In genomic region chr5:27325513-27325912, GRCh38 we compare ENCODE assay signal across 24 cellular contexts.
DNase-seq lines count a peak whose midpoint lies in the region; ATAC-seq, FAIRE-seq and TF ChIP-seq lines count a peak whose summit lies in the region.
"Had no signal": no experiment of that assay in that cellular context is flagged by ENCODE, and none has a peak within 500 bp of the region (broad histone marks: within the 10 kb centered on the region; RNA-seq: fewer than 3 reads in every experiment).

No MANE protein-coding gene starts in this region.

- no peak overlapping the region for H3K9ac ChIP-seq in astrocyte (ENCODE audit: low read length)
- H3K9ac ChIP-seq in HepG2 (ENCODE audit: insufficient read depth, low read depth, low read length) = no peak overlapping the region

- H3K27me3 ChIP-seq in astrocyte (ENCODE audit: insufficient read depth, low read length) (no peaks in the 10 kb centered on the region), osteoblast (ENCODE audit: insufficient read depth, low read length) (no peaks in the 10 kb centered on the region), HepG2 (ENCODE audit: control insufficient read depth in 1 of 2, insufficient read depth in 2 of 2, low read length in 2 of 2) (no peaks in the 10 kb centered on the region)
- H3K27me3 ChIP-seq in CD4-positive, alpha-beta T cell (ENCODE audit: control insufficient read depth, insufficient read depth, low read length) = no peaks in the 10 kb centered on the region

- no peak for TF ChIP-seq EP300 in HepG2 (IDR thresholded peaks at IDR 0.05; ENCODE audit: low read depth in 2 of 2, low read length in 2 of 2)
- no peak for TF ChIP-seq EP300 in HepG2 (CRISPR knock-in tag; IDR thresholded peaks at IDR 0.05; ENCODE audit: borderline replicate concordance)

- no peak for TF ChIP-seq RAD21 in HepG2 (CRISPR knock-in tag; IDR thresholded peaks at IDR 0.05)

- H4K20me1 ChIP-seq in astrocyte (ENCODE audit: insufficient read depth, low read length) (no peaks in the 10 kb centered on the region), osteoblast (ENCODE audit: insufficient read depth, low read length) (no peaks in the 10 kb centered on the region), HepG2 (ENCODE audit: insufficient read depth, low read length) (no peaks in the 10 kb centered on the region)

- no peaks in the 10 kb centered on the region for H3K27me3 Mint-ChIP-seq in astrocyte (ENCODE audit: low read depth, unreplicated experiment)
- H3K27me3 Mint-ChIP-seq in CD4-positive, alpha-beta T cell = no peaks in the 10 kb centered on the region
- H3K27me3 Mint-ChIP-seq: activated T-helper 17 cell treated with anti-CD3 and anti-CD28 coated beads, Interleukin-2, amount 50 U/mL, for 72 hours; CD4-positive, alpha-beta memory T cell; naive B cell had no signal

- TF ChIP-seq CTCF in NB4 (IDR thresholded peaks at IDR 0.05; ENCODE audit: low read depth, low read length) = no peak
- no peak for TF ChIP-seq CTCF in astrocyte (IDR thresholded peaks at IDR 0.05; ENCODE audit: insufficient read depth, low read depth, low read length)
- TF ChIP-seq CTCF in osteoblast (IDR thresholded peaks at IDR 0.05; ENCODE audit: extremely low read depth, low read depth, low read length) = no peak
- TF ChIP-seq CTCF in CD4-positive, alpha-beta T cell (IDR thresholded peaks at IDR 0.05) = no peak
- no peak for TF ChIP-seq CTCF in HepG2 (CRISPR knock-in tag; IDR thresholded peaks at IDR 0.05)

- H3K4me2 ChIP-seq in astrocyte (ENCODE audit: low read length) = no peak overlapping the region
- no peak overlapping the region for H3K4me2 ChIP-seq in osteoblast (ENCODE audit: insufficient read depth, low read length)
- no peak overlapping the region for H3K4me2 ChIP-seq in HepG2 (ENCODE audit: low read depth, low read length)

- in situ Hi-C loops in HepG2 (cut with HindIII; ENCODE audit: extremely low pct_ligation_motif_present, low pct_unique_long_range_greater_than_20kb) = no loop called here

- H3K4me1 ChIP-seq in astrocyte (ENCODE audit: insufficient read depth, low read length) (no peaks in the 10 kb centered on the region), osteoblast (ENCODE audit: insufficient read depth, low read length) (no peaks in the 10 kb centered on the region), HepG2 (ENCODE audit: insufficient read depth, low read length) (no peaks in the 10 kb centered on the region)

- H3K36me3 Mint-ChIP-seq in astrocyte (ENCODE audit: low read depth, unreplicated experiment) = no peaks in the 10 kb centered on the region
- H3K36me3 Mint-ChIP-seq in CD4-positive, alpha-beta T cell (ENCODE audit: low read depth) = no peaks in the 10 kb centered on the region
- H3K36me3 Mint-ChIP-seq: activated naive CD4-positive, alpha-beta T cell treated with anti-CD3 and anti-CD28 coated beads, Interleukin-2, amount 50 U/mL, for 72 hours; CD4-positive, alpha-beta memory T cell; naive B cell; type B pancreatic cell had no signal

- DNase-seq in SIG-M5 treated with dmso at 0.1 percent for 504 hours (lab: John Stamatoyannopoulos, UW; ENCODE audit: unreplicated experiment) (peak; percentile 8), SIG-M5 (lab: John Stamatoyannopoulos, UW) (no peak), NB4 (ENCODE audit: low read depth) (peak; percentile 2), astrocyte (ENCODE audit: low read depth) (peak; percentile 42), osteoblast (ENCODE audit: insufficient read length, low spot score, missing footprints) (peak; percentile 31), Kasumi-1 (lab: John Stamatoyannopoulos, UW) (no peak), HepG2 (ENCODE audit: low spot score) (no peak)
- DNase-seq in CD4-positive, alpha-beta T cell = no peak
- DNase-seq: CD4-positive, alpha-beta memory T cell; DMS153; foreskin fibroblast; GDM1; naive B cell; NCI-H1417 treated with DMSO at 0.1 percent for 48 hours; NCI-H446 treated with DMSO at 0.1 percent for 48 hours; nucleus accumbens; small intestine; stimulated activated CD4-positive, alpha-beta T cell treated with anti-CD3 and anti-CD28 coated beads, Interleukin-1b, Interleukin-23, amount 100 ng/mL, for 48 hours; T-helper 2 cell had no signal

- no peak overlapping the region for H3K4me3 ChIP-seq in NB4 (ENCODE audit: low read depth, low read length)
- H3K4me3 ChIP-seq in astrocyte (ENCODE audit: insufficient read depth, low read depth, low read length) = no peak overlapping the region
- no peak overlapping the region for H3K4me3 ChIP-seq in osteoblast (ENCODE audit: insufficient read depth, low read length)
- H3K4me3 ChIP-seq in HepG2 (replicated peaks in 1 of 3; ENCODE audit: insufficient read depth in 1 of 3, low read depth in 2 of 3, low read length in 3 of 3) = no peak overlapping the region
- H3K4me3 ChIP-seq: SK-N-MC had no signal

- no peak for ATAC-seq in CD4-positive, alpha-beta T cell (ENCODE audit: poor library complexity)
- no peak for ATAC-seq in HepG2
- ATAC-seq: activated naive CD4-positive, alpha-beta T cell treated with anti-CD3 and anti-CD28 coated beads, Interleukin-2, amount 50 U/mL, for 72 hours; activated T-helper 17 cell treated with anti-CD3 and anti-CD28 coated beads, Interleukin-2, amount 50 U/mL, for 72 hours had no signal

- CTCF ChIA-PET in CD4-positive, alpha-beta T cell (lab: Charles Lee) = no interaction called here
- CTCF ChIA-PET in HepG2 (lab: Yijun Ruan, JAX; ENCODE audit: low intra/inter-chr PET ratio, low total read pairs) = no interaction called here

- H3K9me3 ChIP-seq in astrocyte (ENCODE audit: insufficient read depth, low read depth, low read length) = no peaks in the 10 kb centered on the region
- H3K9me3 ChIP-seq in osteoblast (ENCODE audit: low read depth, low read length) = no peaks in the 10 kb centered on the region
- no peaks in the 10 kb centered on the region for H3K9me3 ChIP-seq in CD4-positive, alpha-beta T cell (ENCODE audit: control insufficient read depth, low read length)
- no peaks in the 10 kb centered on the region for H3K9me3 ChIP-seq in HepG2 (ENCODE audit: low read length)

- H3K4me1 Mint-ChIP-seq in astrocyte (ENCODE audit: low read depth, unreplicated experiment) = peaks cover 11% of the 10 kb centered on the region
- H3K4me1 Mint-ChIP-seq in CD4-positive, alpha-beta T cell (ENCODE audit: low read depth) = no peaks in the 10 kb centered on the region
- H3K4me1 Mint-ChIP-seq: activated T-helper 17 cell treated with anti-CD3 and anti-CD28 coated beads, Interleukin-2, amount 50 U/mL, for 72 hours; CD4-positive, alpha-beta memory T cell; naive B cell had no signal

- no peaks in the 10 kb centered on the region for H3K79me2 ChIP-seq in astrocyte (ENCODE audit: insufficient read depth, low read length)
- H3K79me2 ChIP-seq in osteoblast (ENCODE audit: insufficient read depth, low read length) = no peaks in the 10 kb centered on the region
- H3K79me2 ChIP-seq in HepG2 (ENCODE audit: insufficient read depth, low read length) = no peaks in the 10 kb centered on the region

- FAIRE-seq in astrocyte (lab: Jason Lieb, UNC) (no peak), HepG2 (lab: Jason Lieb, UNC) (no peak)
- FAIRE-seq: small intestine had no signal

- no TSS peak for BruUV-seq in HepG2 (replicated peaks; lab: Mats Ljungman, UMichigan)

- TF ChIP-seq POLR2A in NB4 (IDR thresholded peaks at IDR 0.05; ENCODE audit: extremely low read depth, insufficient read length) (no peak), HepG2 (IDR thresholded peaks at IDR 0.05; ENCODE audit: insufficient read depth in 1 of 2, low read depth in 2 of 2, low read length in 2 of 2) (no peak)

- H2AFZ ChIP-seq in astrocyte (ENCODE audit: low read depth, low read length) (no peak overlapping the region), osteoblast (ENCODE audit: low read length) (peak overlapping the region; percentile 32), HepG2 (ENCODE audit: low read length) (no peak overlapping the region)

- intact Hi-C loops in CD4-positive, alpha-beta T cell (cut with DNase I, micrococcal nuclease) = no loop called here
- intact Hi-C loops in HepG2 (cut with micrococcal nuclease; ENCODE audit: unreplicated experiment) = no loop called here

- H3K27ac ChIP-seq in astrocyte (ENCODE audit: low read depth, low read length) (no peak overlapping the region), osteoblast (ENCODE audit: low read depth, low read length) (no peak overlapping the region), HepG2 (ENCODE audit: extremely low read length, insufficient read depth, low read length) (no peak overlapping the region)
- H3K27ac ChIP-seq in CD4-positive, alpha-beta T cell (ENCODE audit: low read depth, low read length) = no peak overlapping the region
- H3K27ac ChIP-seq: 22Rv1, SK-N-MC had no signal

- no peak overlapping the region for H3K4me3 Mint-ChIP-seq in astrocyte (ENCODE audit: unreplicated experiment)
- no peak overlapping the region for H3K4me3 Mint-ChIP-seq in CD4-positive, alpha-beta T cell
- H3K4me3 Mint-ChIP-seq: activated T-helper 17 cell treated with anti-CD3 and anti-CD28 coated beads, Interleukin-2, amount 50 U/mL, for 72 hours; CD4-positive, alpha-beta memory T cell; naive B cell; type B pancreatic cell had no signal

- POLR2A ChIA-PET in CD4-positive, alpha-beta T cell (lab: Charles Lee) = no interaction called here
- POLR2A ChIA-PET in HepG2 (lab: Yijun Ruan, JAX) = no interaction called here

- H3K36me3 ChIP-seq in astrocyte (ENCODE audit: insufficient read depth, low read length) = no peaks in the 10 kb centered on the region
- H3K36me3 ChIP-seq in osteoblast (ENCODE audit: insufficient read depth, low read length) = no peaks in the 10 kb centered on the region
- H3K36me3 ChIP-seq in HepG2 (replicated peaks in 1 of 2; ENCODE audit: control insufficient read depth in 1 of 2, insufficient read depth in 2 of 2, low read length in 2 of 2) = no peaks in the 10 kb centered on the region

- peak overlapping the region; percentile 22 for H3K27ac Mint-ChIP-seq in astrocyte (ENCODE audit: unreplicated experiment)
- H3K27ac Mint-ChIP-seq in CD4-positive, alpha-beta T cell = no peak overlapping the region
- H3K27ac Mint-ChIP-seq: activated naive CD4-positive, alpha-beta T cell treated with anti-CD3 and anti-CD28 coated beads, Interleukin-2, amount 50 U/mL, for 72 hours; activated T-helper 17 cell treated with anti-CD3 and anti-CD28 coated beads, Interleukin-2, amount 50 U/mL, for 72 hours; CD4-positive, alpha-beta memory T cell; naive B cell; type B pancreatic cell had no signal

- H3K9me3 Mint-ChIP-seq in astrocyte (ENCODE audit: unreplicated experiment) = peaks cover 1% of the 10 kb centered on the region
- peaks cover 8% of the 10 kb centered on the region for H3K9me3 Mint-ChIP-seq in CD4-positive, alpha-beta T cell
- H3K9me3 Mint-ChIP-seq: type B pancreatic cell had no signal

TF ChIP-seq in HepG2, 621 proteins besides CTCF, POLR2A, EP300 and RAD21 (continues in another document):
- no peak for TF ChIP-seq SAP130 (CRISPR knock-in tag; IDR thresholded peaks at IDR 0.05; ENCODE audit: low read depth)

Comparison
In these comparisons a context has a peak if more than half of its experiments do, and no peak if none do; other contexts are left out.
1. DNase-seq: peak in SIG-M5 treated with dmso at 0.1 percent for 504 hours (single experiment), NB4 (single experiment), astrocyte (single experiment) and osteoblast (single experiment); none in SIG-M5 (single experiment), Kasumi-1 (0 of 2), CD4-positive, alpha-beta T cell (0 of 10) and HepG2 (single experiment).